In genomic region chr4:187505798-187506141, GRCh38 we compare ENCODE assay signal across 8 cellular contexts.
DNase-seq lines count a peak whose midpoint lies in the region; ATAC-seq and TF ChIP-seq lines count a peak whose summit lies in the region.
"Not testable (repeated sequence)": the region's sequence is repeated elsewhere in the genome, so short reads cannot be mapped to it uniquely, and the experiment has no call there.

No MANE protein-coding gene starts in this region.

- H3K4me3 Mint-ChIP-seq in GM23338, result peak overlapping the region; percentile 60; the same call in 2 of the 3 replicates
- H3K4me3 Mint-ChIP-seq in endodermal cell, result peak overlapping the region; percentile 77
- H3K4me3 Mint-ChIP-seq in neural progenitor cell, result not testable (repeated sequence)

- H3K4me2 ChIP-seq in GM23338, result peak overlapping the region; percentile 68; the same call in 1 of the 2 replicates
- peak overlapping the region; percentile 69 for H3K4me2 ChIP-seq in hepatocyte
- H3K4me2 ChIP-seq in neural progenitor cell, result peak overlapping the region; percentile 52

- H3K9ac ChIP-seq in HUES6 (ENCODE audit: low read length); endodermal cell (ENCODE audit: extremely low read depth, low read length, poor library complexity, severe bottlenecking); neural progenitor cell: not testable (repeated sequence)

- H3K4me3 ChIP-seq in GM23338, result peak overlapping the region; percentile 48
- peak overlapping the region; percentile 31; the same call in 1 of the 2 replicates for H3K4me3 ChIP-seq in HUES6 (ENCODE audit: low read depth, low read length)
- H3K4me3 ChIP-seq in endodermal cell (ENCODE audit: low read length); hepatocyte: not testable (repeated sequence)
- H3K4me3 ChIP-seq in fibroblast of villous mesenchyme (ENCODE audit: low read depth, low read length), result peak overlapping the region; percentile 73
- peak overlapping the region; percentile 48 for H3K4me3 ChIP-seq in neural progenitor cell
- peak overlapping the region; percentile 43 to 47 for H3K4me3 ChIP-seq in testis

- H3K27ac Mint-ChIP-seq in GM23338, endodermal cell, neural progenitor cell: not testable (repeated sequence)

- not testable (repeated sequence) for H3K27me3 ChIP-seq in GM23338 (ENCODE audit: insufficient read depth); HUES6 (ENCODE audit: control insufficient read depth, insufficient read depth, low read length); endodermal cell (ENCODE audit: control insufficient read depth, insufficient read depth, low read length, poor library complexity, severe bottlenecking); hepatocyte; neural progenitor cell; testis

- WGBS in endodermal cell (ENCODE audit: insufficient coverage in 1 of 2, insufficient read length in 1 of 2), 2 experiments, result 95% methylated on average over 19 of the region's 23 CpGs; no CpG with 5 or more reads in 1 of the 2 experiments
- 54% methylated on average over 23 of the region's 23 CpGs for WGBS in hepatocyte (ENCODE audit: low lambda C conversion rate, missing lambda C conversion rate)
- 77% methylated on average over 23 of the region's 23 CpGs; no CpG with 5 or more reads in 1 of the 2 donors for WGBS in testis, 2 donors

- peak; percentile 16; the same call in 1 of the 3 replicates for ATAC-seq in GM23338

- H3K27ac ChIP-seq in GM23338 (ENCODE audit: low read depth); HUES6 (ENCODE audit: low read depth, low read length); endodermal cell (ENCODE audit: low read depth, low read length); hepatocyte; neural progenitor cell; testis: not testable (repeated sequence)

- not testable (repeated sequence) for H3K9me3 Mint-ChIP-seq in GM23338, endodermal cell, neural progenitor cell

- not testable (repeated sequence) for H3K36me3 Mint-ChIP-seq in GM23338 (ENCODE audit: low read depth); endodermal cell (ENCODE audit: low read depth); neural progenitor cell

- not testable (repeated sequence) for H3K9me2 ChIP-seq in GM23338 (ENCODE audit: insufficient read depth); hepatocyte (replicated peaks; ENCODE audit: insufficient read depth)

- TF ChIP-seq POLR2A in testis (IDR thresholded peaks at IDR 0.05), result not testable (repeated sequence)

- H3F3A ChIP-seq in GM23338 (replicated peaks; ENCODE audit: low read depth); neural progenitor cell (ENCODE audit: low read depth): not testable (repeated sequence)

- H2AFZ ChIP-seq in GM23338; neural progenitor cell (replicated peaks): not testable (repeated sequence)
- peak overlapping the region; percentile 45 for H2AFZ ChIP-seq in hepatocyte

- not testable (repeated sequence) for H3K9me3 ChIP-seq in HUES6 (ENCODE audit: control insufficient read depth, insufficient read depth, low read depth, low read length); endodermal cell (ENCODE audit: control insufficient read depth, low read length); hepatocyte (ENCODE audit: low read depth); neural progenitor cell (ENCODE audit: low read depth); testis

- TF ChIP-seq CTCF in GM23338 (conservative IDR thresholded peaks at IDR 0.05; ENCODE audit: low read depth in 2 of 2); endodermal cell (conservative IDR thresholded peaks at IDR 0.05); fibroblast of villous mesenchyme (IDR thresholded peaks at IDR 0.05; ENCODE audit: insufficient read depth, low read depth, low read length); hepatocyte (IDR thresholded peaks at IDR 0.05; ENCODE audit: poor library complexity); neural progenitor cell (IDR thresholded peaks at IDR 0.05); testis (IDR thresholded peaks at IDR 0.05): not testable (repeated sequence)

- not testable (repeated sequence) for H3K27me3 Mint-ChIP-seq in GM23338 (ENCODE audit: insufficient read depth, low read depth, poor library complexity); endodermal cell (ENCODE audit: insufficient read depth); neural progenitor cell (ENCODE audit: insufficient read depth, low read depth)

- not testable (repeated sequence) for H3K36me3 ChIP-seq in GM23338 (ENCODE audit: insufficient read depth); HUES6 (ENCODE audit: control insufficient read depth, insufficient read depth, low read length); endodermal cell (ENCODE audit: control insufficient read depth, insufficient read depth, low read length); hepatocyte (replicated peaks; ENCODE audit: insufficient read depth, low read depth); neural progenitor cell; testis (ENCODE audit: low read depth, missing control alignments)

- H3K4me1 ChIP-seq in GM23338 (ENCODE audit: insufficient read depth); HUES6 (ENCODE audit: control insufficient read depth, insufficient read depth, low read length); endodermal cell (ENCODE audit: control insufficient read depth, insufficient read depth, low read length); hepatocyte (ENCODE audit: insufficient read depth); neural progenitor cell; testis: not testable (repeated sequence)

- H3K79me2 ChIP-seq in GM23338 (replicated peaks; ENCODE audit: insufficient read depth), result not testable (repeated sequence)
- H3K79me2 ChIP-seq in hepatocyte (peaks cover 35% of the 10 kb centered on the region), neural progenitor cell (ENCODE audit: low read depth) (peaks cover 18% of the 10 kb centered on the region)

- DNase-seq in GM23338 (ENCODE audit: low spot score) (peak; percentile 1), activated gamma-delta T cell (lab: John Stamatoyannopoulos, UW) (peak; percentile 9), testis (peak; percentile 17)
- DNase-seq in endodermal cell; fibroblast of villous mesenchyme (ENCODE audit: low read depth); hepatocyte (ENCODE audit: low spot score); neural progenitor cell (ENCODE audit: low spot score): not testable (repeated sequence)

- intact Hi-C loops in testis (cut with DNase I; ENCODE audit: low total_unique reads), result not testable (repeated sequence)

- not testable (repeated sequence) for H3K4me1 Mint-ChIP-seq in GM23338, endodermal cell, neural progenitor cell

- not testable (repeated sequence) for H4K20me1 ChIP-seq in GM23338 (replicated peaks; ENCODE audit: insufficient read depth); hepatocyte (ENCODE audit: insufficient read depth, poor library complexity, severe bottlenecking); neural progenitor cell (ENCODE audit: low read depth)
